Comparison of ENCODE assay signal across 8 cellular contexts in the genomic region with DNA sequence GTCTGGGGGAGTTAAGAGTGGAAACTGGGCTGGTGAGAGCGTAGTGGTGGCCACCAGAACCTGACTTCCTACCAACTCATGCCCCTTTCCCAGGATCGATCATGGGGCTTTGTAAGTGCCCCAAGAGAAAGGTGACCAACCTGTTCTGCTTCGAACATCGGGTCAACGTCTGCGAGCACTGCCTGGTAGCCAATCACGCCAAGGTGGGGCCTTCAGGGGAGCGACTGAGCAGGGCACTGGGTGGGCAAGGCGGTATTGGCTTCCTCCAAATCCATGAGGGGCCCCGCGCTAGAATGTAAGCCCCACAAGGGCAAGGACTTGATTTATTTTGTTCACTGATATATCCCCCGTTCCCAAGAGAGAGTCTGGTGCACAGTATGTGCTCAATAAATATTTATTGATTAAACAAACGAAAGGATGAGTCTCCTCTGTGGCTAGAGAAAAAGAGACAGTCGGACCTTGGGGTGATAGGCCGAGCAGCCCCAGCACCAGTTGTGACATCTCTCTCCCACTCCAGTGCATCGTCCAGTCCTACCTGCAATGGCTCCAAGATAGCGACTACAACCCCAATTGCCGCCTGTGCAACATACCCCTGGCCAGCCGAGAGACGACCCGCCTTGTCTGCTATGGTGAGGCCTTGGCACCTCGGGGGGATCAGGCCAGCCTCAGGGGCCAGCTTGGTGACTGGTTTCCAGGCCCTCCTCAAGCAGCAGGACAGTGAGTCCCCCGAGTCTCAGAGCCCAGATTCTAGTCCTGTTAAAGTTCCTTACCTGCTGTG. TPM values are rescaled to one million over a fixed set of nuclear protein-coding genes. Genes with fewer than 3 reads are reported as not detected.
DNase-seq lines count a peak whose midpoint lies in the region; ATAC-seq and TF ChIP-seq lines count a peak whose summit lies in the region.

No MANE protein-coding gene starts in this region.

- H3K27me3 ChIP-seq in layer of hippocampus (ENCODE audit: control insufficient read depth, insufficient read depth, low read length), result no peaks in the 10 kb centered on the region
- no peaks in the 10 kb centered on the region for H3K27me3 ChIP-seq in thyroid gland

- CTCF ChIA-PET in activated CD8-positive, alpha-beta memory T cell treated with anti-CD3 and anti-CD28 coated beads, Interleukin-2, amount 10 ng/mL, durations not matched to agents 7 days and 5 days (lab: Charles Lee), result interaction anchor here (0.9 to 1.7 kb wide), 5 partner anchors 10 to 58 kb away, joined by 3 to 8 read pairs (median 4); partner anchors contain the start of gene SNX15

- no peak for TF ChIP-seq CTCF in thyroid gland (IDR thresholded peaks at IDR 0.05)

- intact Hi-C loops in activated T-helper 2 cell treated with anti-CD3 and anti-CD28 coated beads, Interferon-gamma antibody, Interleukin-2, Interleukin-4, amounts not matched to agents 10 μg/mL and 5 μg/mL and 100 μg/mL, durations not matched to agents 14 hours and 24 hours and 36 hours (cut with micrococcal nuclease), result loop anchor here (1.0 to 10.0 kb wide), 7 partner anchors 12 to 770 kb away; partner anchors contain the start of genes ARL2, CFL1, FAU and MRPL49
- intact Hi-C loops in thyroid gland (cut with DNase I), result loop anchor here (2.0 kb wide), 1 partner anchor 70 kb away; the partner anchor contains the start of gene ARL2

- peak; percentile 1 for ATAC-seq in activated CD8-positive, alpha-beta memory T cell treated with anti-CD3 and anti-CD28 coated beads, Interleukin-2, amount 10 ng/mL, durations not matched to agents 7 days and 5 days
- no peak for ATAC-seq in HG03196 (IDR thresholded peaks at IDR 0.05; ENCODE audit: unreplicated experiment)
- ATAC-seq in HG02588 (IDR thresholded peaks at IDR 0.05; ENCODE audit: unreplicated experiment), result no peak

- H3K9me3 ChIP-seq in thyroid gland, result no peaks in the 10 kb centered on the region

- peak overlapping the region; percentile 98 for H3K4me3 Mint-ChIP-seq in activated CD8-positive, alpha-beta memory T cell treated with anti-CD3 and anti-CD28 coated beads, Interleukin-2, amount 10 ng/mL, durations not matched to agents 7 days and 5 days
- peak overlapping the region; percentile 97 for H3K4me3 Mint-ChIP-seq in activated T-helper 2 cell treated with anti-CD3 and anti-CD28 coated beads, Interferon-gamma antibody, Interleukin-2, Interleukin-4, amounts not matched to agents 10 μg/mL and 5 μg/mL and 100 μg/mL, durations not matched to agents 14 hours and 24 hours and 36 hours (ENCODE audit: low read depth)

- H3K27ac ChIP-seq in layer of hippocampus (ENCODE audit: low read depth, low read length), result peak overlapping the region; percentile 96
- H3K27ac ChIP-seq in thyroid gland, result peak overlapping the region in 2 of 3 donors; percentile 87 to 92

- TF ChIP-seq POLR2A in thyroid gland (IDR thresholded peaks at IDR 0.05), result no peak

- H3K27me3 Mint-ChIP-seq in activated CD8-positive, alpha-beta memory T cell treated with anti-CD3 and anti-CD28 coated beads, Interleukin-2, amount 10 ng/mL, durations not matched to agents 7 days and 5 days, result peaks cover 2% of the 10 kb centered on the region
- no peaks in the 10 kb centered on the region for H3K27me3 Mint-ChIP-seq in activated T-helper 2 cell treated with anti-CD3 and anti-CD28 coated beads, Interferon-gamma antibody, Interleukin-2, Interleukin-4, amounts not matched to agents 10 μg/mL and 5 μg/mL and 100 μg/mL, durations not matched to agents 14 hours and 24 hours and 36 hours (ENCODE audit: low read depth)

- H3K36me3 ChIP-seq in thyroid gland, result peaks cover 7 to 22% of the 10 kb centered on the region in 2 donors

- H3K4me1 Mint-ChIP-seq in activated CD8-positive, alpha-beta memory T cell treated with anti-CD3 and anti-CD28 coated beads, Interleukin-2, amount 10 ng/mL, durations not matched to agents 7 days and 5 days, result peaks cover 49% of the 10 kb centered on the region
- peaks cover 28% of the 10 kb centered on the region for H3K4me1 Mint-ChIP-seq in activated T-helper 2 cell treated with anti-CD3 and anti-CD28 coated beads, Interferon-gamma antibody, Interleukin-2, Interleukin-4, amounts not matched to agents 10 μg/mL and 5 μg/mL and 100 μg/mL, durations not matched to agents 14 hours and 24 hours and 36 hours (ENCODE audit: low read depth)

- H3K27ac Mint-ChIP-seq in activated CD8-positive, alpha-beta memory T cell treated with anti-CD3 and anti-CD28 coated beads, Interleukin-2, amount 10 ng/mL, durations not matched to agents 7 days and 5 days, result peak overlapping the region; percentile 99
- peak overlapping the region; percentile 97 for H3K27ac Mint-ChIP-seq in activated T-helper 2 cell treated with anti-CD3 and anti-CD28 coated beads, Interferon-gamma antibody, Interleukin-2, Interleukin-4, amounts not matched to agents 10 μg/mL and 5 μg/mL and 100 μg/mL, durations not matched to agents 14 hours and 24 hours and 36 hours

- peaks cover 40% of the 10 kb centered on the region for H3K36me3 Mint-ChIP-seq in activated CD8-positive, alpha-beta memory T cell treated with anti-CD3 and anti-CD28 coated beads, Interleukin-2, amount 10 ng/mL, durations not matched to agents 7 days and 5 days
- H3K36me3 Mint-ChIP-seq in activated T-helper 2 cell treated with anti-CD3 and anti-CD28 coated beads, Interferon-gamma antibody, Interleukin-2, Interleukin-4, amounts not matched to agents 10 μg/mL and 5 μg/mL and 100 μg/mL, durations not matched to agents 14 hours and 24 hours and 36 hours (ENCODE audit: low read depth), result peaks cover 71% of the 10 kb centered on the region

- H3K9me3 Mint-ChIP-seq in activated CD8-positive, alpha-beta memory T cell treated with anti-CD3 and anti-CD28 coated beads, Interleukin-2, amount 10 ng/mL, durations not matched to agents 7 days and 5 days (ENCODE audit: low read depth), result no peaks in the 10 kb centered on the region
- no peaks in the 10 kb centered on the region for H3K9me3 Mint-ChIP-seq in activated T-helper 2 cell treated with anti-CD3 and anti-CD28 coated beads, Interferon-gamma antibody, Interleukin-2, Interleukin-4, amounts not matched to agents 10 μg/mL and 5 μg/mL and 100 μg/mL, durations not matched to agents 14 hours and 24 hours and 36 hours

- DNase-seq in activated CD8-positive, alpha-beta memory T cell treated with anti-CD3 and anti-CD28 coated beads, Interleukin-2, amount 10 ng/mL, durations not matched to agents 7 days and 5 days, result no peak
- no peak for DNase-seq in activated CD8-positive, alpha-beta memory T cell treated with anti-CD3 and anti-CD28 coated beads, Interleukin-2, amount 50 U/mL, for 48 hours
- DNase-seq in activated T-helper 2 cell treated with anti-CD3 and anti-CD28 coated beads, Interferon-gamma antibody, Interleukin-2, Interleukin-4, amounts not matched to agents 10 μg/mL and 5 μg/mL and 100 μg/mL, durations not matched to agents 14 hours and 24 hours and 36 hours (ENCODE audit: low spot score), result no peak
- DNase-seq in thyroid gland, result no peak
- DNase-seq in NCI-H524 treated with DMSO at 0.1 percent for 48 hours (lab: John Stamatoyannopoulos, UW), result no peak

- peaks cover 8 to 17% of the 10 kb centered on the region in 2 donors for H3K4me1 ChIP-seq in thyroid gland

- H3K4me3 ChIP-seq in thyroid gland (replicated peaks in 1 of 3), result peak overlapping the region; percentile 44 to 82 (median 56)

- WGBS in thyroid gland, 2 donors, result 43 to 65% methylated on average over 18 to 22 of the region's 23 CpGs

RNA-seq across cellular contexts. Expression of gene ZFPL1, which starts 0.8 kb away (rescaled TPM):
- total RNA-seq in activated CD8-positive, alpha-beta memory T cell treated with anti-CD3 and anti-CD28 coated beads, Interleukin-2, amount 10 ng/mL, durations not matched to agents 7 days and 5 days, result 10 to 100 TPM; 28.3 to 32.4 TPM
- total RNA-seq in activated T-helper 2 cell treated with anti-CD3 and anti-CD28 coated beads, Interferon-gamma antibody, Interleukin-2, Interleukin-4, amounts not matched to agents 10 μg/mL and 5 μg/mL and 100 μg/mL, durations not matched to agents 14 hours and 24 hours and 36 hours, result 34.9 and 37.2 TPM in 2 replicates
- 10 to 100 TPM; 28.3 to 74.4 (median 49.3) TPM for total RNA-seq in thyroid gland

RNA-seq across cellular contexts. Expression of gene CDCA5, which starts 0.9 kb away (rescaled TPM):
- 100 to 1,000 TPM; 128 to 147 TPM for total RNA-seq in activated CD8-positive, alpha-beta memory T cell treated with anti-CD3 and anti-CD28 coated beads, Interleukin-2, amount 10 ng/mL, durations not matched to agents 7 days and 5 days
- total RNA-seq in activated T-helper 2 cell treated with anti-CD3 and anti-CD28 coated beads, Interferon-gamma antibody, Interleukin-2, Interleukin-4, amounts not matched to agents 10 μg/mL and 5 μg/mL and 100 μg/mL, durations not matched to agents 14 hours and 24 hours and 36 hours, result 82.0 and 86.8 TPM in 2 replicates
- 1 to 10 TPM in 1 of 4 donors, under 1 TPM in 2, not detected in 1; 0.71 to 1.8 (median 0.81) TPM for total RNA-seq in thyroid gland

RNA-seq across cellular contexts. Expression of gene VPS51, which starts 11.2 kb away (rescaled TPM):
- 100 to 1,000 TPM; 104 to 116 TPM for total RNA-seq in activated CD8-positive, alpha-beta memory T cell treated with anti-CD3 and anti-CD28 coated beads, Interleukin-2, amount 10 ng/mL, durations not matched to agents 7 days and 5 days
- 121 and 133 TPM in 2 replicates for total RNA-seq in activated T-helper 2 cell treated with anti-CD3 and anti-CD28 coated beads, Interferon-gamma antibody, Interleukin-2, Interleukin-4, amounts not matched to agents 10 μg/mL and 5 μg/mL and 100 μg/mL, durations not matched to agents 14 hours and 24 hours and 36 hours
- 100 to 1,000 TPM; 222 to 608 (median 469) TPM for total RNA-seq in thyroid gland

RNA-seq across cellular contexts. Expression of gene NAALADL1, which starts 26.4 kb away (rescaled TPM):
- total RNA-seq in activated CD8-positive, alpha-beta memory T cell treated with anti-CD3 and anti-CD28 coated beads, Interleukin-2, amount 10 ng/mL, durations not matched to agents 7 days and 5 days, result 10 to 100 TPM; 14.8 to 15.3 TPM
- total RNA-seq in activated T-helper 2 cell treated with anti-CD3 and anti-CD28 coated beads, Interferon-gamma antibody, Interleukin-2, Interleukin-4, amounts not matched to agents 10 μg/mL and 5 μg/mL and 100 μg/mL, durations not matched to agents 14 hours and 24 hours and 36 hours, result 11.9 and 14.6 TPM in 2 replicates
- total RNA-seq in thyroid gland, result 10 to 100 TPM in 1 of 4 donors, 1 to 10 TPM in 3; 5.6 to 21.5 (median 6.8) TPM

RNA-seq across cellular contexts. Expression of gene TM7SF2, which starts 26.9 kb away (rescaled TPM):
- 10 to 100 TPM; 21.0 to 26.2 TPM for total RNA-seq in activated CD8-positive, alpha-beta memory T cell treated with anti-CD3 and anti-CD28 coated beads, Interleukin-2, amount 10 ng/mL, durations not matched to agents 7 days and 5 days
- 34.4 and 36.9 TPM in 2 replicates for total RNA-seq in activated T-helper 2 cell treated with anti-CD3 and anti-CD28 coated beads, Interferon-gamma antibody, Interleukin-2, Interleukin-4, amounts not matched to agents 10 μg/mL and 5 μg/mL and 100 μg/mL, durations not matched to agents 14 hours and 24 hours and 36 hours
- total RNA-seq in thyroid gland, result 10 to 100 TPM; 20.0 to 99.4 (median 53.5) TPM

Comparison
In these comparisons a context has a peak if more than half of its experiments do, and no peak if none do; other contexts are left out.
1. RNA of gene CDCA5, which starts 0.9 kb away (total RNA-seq): 128 to 147 TPM in activated CD8-positive, alpha-beta memory T cell treated with anti-CD3 and anti-CD28 coated beads, Interleukin-2, amount 10 ng/mL, durations not matched to agents 7 days and 5 days and 82.0 to 86.8 TPM in activated T-helper 2 cell treated with anti-CD3 and anti-CD28 coated beads, Interferon-gamma antibody, Interleukin-2, Interleukin-4, amounts not matched to agents 10 μg/mL and 5 μg/mL and 100 μg/mL, durations not matched to agents 14 hours and 24 hours and 36 hours; 0.71 to 1.8 TPM in thyroid gland; every median in the first group is over 10 times any median in the second.